Comparison of ENCODE assay signal across 1 cellular context in genomic region chr1:9715536-9716226, GRCh38.
TF ChIP-seq lines count a peak whose summit lies in the region.

No MANE protein-coding gene starts in this region.

TF ChIP-seq in HepG2, 621 proteins besides CTCF, POLR2A, EP300 and RAD21 (continued from another document):
- no peak for TF ChIP-seq ARNT (IDR thresholded peaks at IDR 0.05)
- 0 out of 2 replicates have a peak, but pooled peaks have one; percentile 10 for TF ChIP-seq HNRNPL (IDR thresholded peaks at IDR 0.05; ENCODE audit: low read depth, low read length)
- TF ChIP-seq NR2F6 (IDR thresholded peaks at IDR 0.05) = no peak
- TF ChIP-seq NR2F6 (CRISPR knock-in tag; IDR thresholded peaks at IDR 0.05) = no peak
- TF ChIP-seq ZNF253 (CRISPR knock-in tag; IDR thresholded peaks at IDR 0.05; ENCODE audit: borderline replicate concordance) = no peak
- TF ChIP-seq REL (CRISPR knock-in tag; conservative IDR thresholded peaks at IDR 0.05) = 0 out of 2 replicates have a peak, but pooled peaks have one; percentile 33
- no peak for TF ChIP-seq TFDP1 (CRISPR knock-in tag; IDR thresholded peaks at IDR 0.05; ENCODE audit: borderline replicate concordance)
- peak; percentile 49; the same call in 1 of the 2 replicates for TF ChIP-seq ZBTB33 (CRISPR knock-in tag; IDR thresholded peaks at IDR 0.05)
